ENCODE assay signal across 19 cellular contexts in the genomic region with DNA sequence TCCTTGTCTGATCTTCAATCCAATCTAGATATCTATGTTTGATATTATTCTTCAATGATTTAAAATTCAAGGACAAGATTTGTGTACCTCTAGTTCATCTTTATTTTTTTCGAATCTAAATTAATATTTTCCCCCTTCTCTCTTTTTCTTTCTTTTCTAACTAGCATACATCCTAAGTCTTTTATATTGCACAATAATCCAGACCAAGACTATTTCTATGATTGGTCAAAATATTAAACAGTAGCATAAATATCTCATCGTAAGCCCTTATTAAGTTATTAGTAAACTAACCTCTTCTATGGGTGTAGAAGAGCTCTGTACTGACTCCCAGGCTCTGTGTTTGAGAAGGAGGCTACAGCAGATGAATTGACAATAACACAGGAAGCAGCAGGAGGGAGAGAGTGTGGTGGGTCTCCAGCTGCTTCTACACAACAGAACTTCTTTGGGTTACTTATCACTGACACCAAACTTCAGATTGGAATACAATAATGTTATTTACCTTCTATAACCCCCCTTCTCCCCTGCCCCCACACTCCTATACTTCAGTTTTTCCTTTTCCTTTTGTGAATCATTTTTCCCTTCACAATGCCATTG. TPM values are rescaled to one million over a fixed set of nuclear protein-coding genes. Genes with fewer than 3 reads are reported as not detected.
DNase-seq lines count a peak whose midpoint lies in the region; ATAC-seq and TF ChIP-seq lines count a peak whose summit lies in the region.
"Had no signal": no experiment of that assay in that cellular context is flagged by ENCODE, and none has a peak within 500 bp of the region (broad histone marks: within the 10 kb centered on the region; RNA-seq: fewer than 3 reads in every experiment).

No MANE protein-coding gene starts in this region.

- WGBS in endodermal cell (ENCODE audit: insufficient coverage in 1 of 2, insufficient read length in 1 of 2), 2 experiments = 95% methylated on average over 1 of the region's 2 CpGs; no CpG with 5 or more reads in 1 of the 2 experiments

- H3K27ac Mint-ChIP-seq in WTC11 (no peak overlapping the region), endodermal cell (peak overlapping the region; percentile 27), HFFc6 (no peak overlapping the region)
- H3K27ac Mint-ChIP-seq: CD4-positive, alpha-beta memory T cell had no signal

- no TSS peak for BruUV-seq in A673 (replicated peaks; lab: Mats Ljungman, UMichigan)

- no peak overlapping the region for H3K9ac ChIP-seq in endodermal cell (ENCODE audit: extremely low read depth, low read length, poor library complexity, severe bottlenecking)

- H3K9me3 Mint-ChIP-seq in WTC11 (0 out of 2 replicates have a peak, but pooled peaks cover 3% of the 10 kb centered on the region), endodermal cell (peaks cover 2% of the 10 kb centered on the region), HFFc6 (no peaks in the 10 kb centered on the region)

- intact Hi-C loops in A673 (cut with micrococcal nuclease; ENCODE audit: unreplicated experiment) = loop anchor here (10.0 kb wide), 2 partner anchors 397 to 617 kb away; partner anchors contain the start of gene C7
- intact Hi-C loops in ascending aorta (cut with DNase I) = no loop called here

- no peaks in the 10 kb centered on the region for H3K27me3 ChIP-seq in A673 (replicated peaks; ENCODE audit: insufficient read depth, low read depth, low read length, poor library complexity)
- no peaks in the 10 kb centered on the region for H3K27me3 ChIP-seq in H7 (ENCODE audit: control insufficient read depth, insufficient read depth, low read length)
- H3K27me3 ChIP-seq in endodermal cell (ENCODE audit: control insufficient read depth, insufficient read depth, low read length, poor library complexity, severe bottlenecking) = no peaks in the 10 kb centered on the region
- no peaks in the 10 kb centered on the region for H3K27me3 ChIP-seq in ascending aorta

- H3K36me3 Mint-ChIP-seq in WTC11 (no peaks in the 10 kb centered on the region), endodermal cell (ENCODE audit: low read depth) (no peaks in the 10 kb centered on the region), HFFc6 (ENCODE audit: low read depth) (no peaks in the 10 kb centered on the region)
- H3K36me3 Mint-ChIP-seq: CD4-positive, alpha-beta memory T cell had no signal

- DNase-seq in A673 (ENCODE audit: low spot score) = peak; percentile 18
- peak; percentile 4 for DNase-seq in H7
- DNase-seq in WTC11 (ENCODE audit: low spot score) = no peak
- peak; percentile 64 for DNase-seq in endodermal cell
- DNase-seq in ascending aorta (ENCODE audit: low spot score in 2 of 2) = no peak
- DNase-seq in NCI-H1092 treated with DMSO at 0.1 percent for 48 hours (lab: John Stamatoyannopoulos, UW) = no peak
- DNase-seq in HFFc6 = no peak
- DNase-seq: 8988T; C1 segment of cervical spinal cord; Calu3; CD4-positive, alpha-beta memory T cell; COR-L47; DMS53; DMS79 treated with DMSO at 0.1 percent for 48 hours; GF-D8; GOT3; HCEC 1CT had no signal

- H3K4me1 ChIP-seq in A673 (ENCODE audit: insufficient read depth, low read length, poor library complexity, severe bottlenecking) (no peaks in the 10 kb centered on the region), endodermal cell (ENCODE audit: control insufficient read depth, insufficient read depth, low read length) (peaks cover 13% of the 10 kb centered on the region), ascending aorta (no peaks in the 10 kb centered on the region)
- H3K4me1 ChIP-seq: A549 had no signal

- CTCF ChIA-PET in A673 (lab: Charles Lee) = no interaction called here
- CTCF ChIA-PET in WTC11 (lab: Charles Lee) = interaction anchor here (2.7 to 2.8 kb wide), 2 partner anchors 252 to 618 kb away, joined by 14 to 20 read pairs; no protein-coding TSS in a partner anchor

- peaks cover 7% of the 10 kb centered on the region for H3K4me1 Mint-ChIP-seq in WTC11
- H3K4me1 Mint-ChIP-seq in endodermal cell = peaks cover 50% of the 10 kb centered on the region
- H3K4me1 Mint-ChIP-seq in HFFc6 (ENCODE audit: low read depth) = peaks cover 43% of the 10 kb centered on the region
- H3K4me1 Mint-ChIP-seq: CD4-positive, alpha-beta memory T cell had no signal

- H3K27ac ChIP-seq in A673 (ENCODE audit: low read depth, low read length, poor library complexity, severe bottlenecking) (no peak overlapping the region), endodermal cell (ENCODE audit: low read depth, low read length) (no peak overlapping the region), ascending aorta (no peak overlapping the region)
- H3K27ac ChIP-seq: A549 had no signal

- H3K36me3 ChIP-seq in A673 (ENCODE audit: insufficient read depth, low read length, poor library complexity, severe bottlenecking) (no peaks in the 10 kb centered on the region), H7 (replicated peaks; ENCODE audit: control insufficient read depth, insufficient read depth, low read length) (no peaks in the 10 kb centered on the region), endodermal cell (ENCODE audit: control insufficient read depth, insufficient read depth, low read length) (no peaks in the 10 kb centered on the region), ascending aorta (no peaks in the 10 kb centered on the region)

- TF ChIP-seq CTCF in A673 (conservative IDR thresholded peaks at IDR 0.05; ENCODE audit: low read depth, low read length) = no peak
- no peak for TF ChIP-seq CTCF in WTC11 (IDR thresholded peaks at IDR 0.05)
- no peak for TF ChIP-seq CTCF in endodermal cell (conservative IDR thresholded peaks at IDR 0.05)
- no peak for TF ChIP-seq CTCF in ascending aorta (IDR thresholded peaks at IDR 0.05)
- no peak for TF ChIP-seq CTCF in HFFc6 (IDR thresholded peaks at IDR 0.05)

- POLR2A ChIA-PET in A673 (lab: Charles Lee; ENCODE audit: low non-redundant PET) = no interaction called here
- POLR2A ChIA-PET in WTC11 (lab: Charles Lee) = no interaction called here

- no peaks in the 10 kb centered on the region for H3K27me3 Mint-ChIP-seq in WTC11 (ENCODE audit: low read depth)
- no peaks in the 10 kb centered on the region for H3K27me3 Mint-ChIP-seq in endodermal cell (ENCODE audit: insufficient read depth)
- H3K27me3 Mint-ChIP-seq in HFFc6 (ENCODE audit: insufficient read depth) = no peaks in the 10 kb centered on the region

- no peak overlapping the region for H3K4me3 ChIP-seq in A673 (ENCODE audit: low read depth, low read length, poor library complexity, severe bottlenecking)
- no peak overlapping the region for H3K4me3 ChIP-seq in H7 (ENCODE audit: insufficient read depth, low read depth, low read length)
- peak overlapping the region; percentile 39 for H3K4me3 ChIP-seq in endodermal cell (ENCODE audit: low read length)
- no peak overlapping the region for H3K4me3 ChIP-seq in ascending aorta
- H3K4me3 ChIP-seq: A549 had no signal

- H3K9me3 ChIP-seq in A673 (ENCODE audit: low read depth, low read length, poor library complexity, severe bottlenecking) (no peaks in the 10 kb centered on the region), endodermal cell (ENCODE audit: control insufficient read depth, low read length) (peaks cover 5% of the 10 kb centered on the region), ascending aorta (no peaks in the 10 kb centered on the region)
- H3K9me3 ChIP-seq: A549 had no signal

- ATAC-seq in WTC11 = 0 out of 2 replicates have a peak, but pooled peaks have one; percentile 41
- ATAC-seq: A549 had no signal

- H3K4me3 Mint-ChIP-seq in WTC11 (no peak overlapping the region), endodermal cell (peak overlapping the region; percentile 23), HFFc6 (no peak overlapping the region)
- H3K4me3 Mint-ChIP-seq: CD4-positive, alpha-beta memory T cell had no signal

TF ChIP-seq in WTC11, 78 proteins besides CTCF, POLR2A, EP300 and RAD21 (continues in another document):
- TF ChIP-seq PRRX2 (CRISPR knock-in tag; IDR thresholded peaks at IDR 0.05) = no peak
- TF ChIP-seq ZSCAN18 (CRISPR knock-in tag; IDR thresholded peaks at IDR 0.05) = no peak
- TF ChIP-seq FOXP4 (CRISPR knock-in tag; IDR thresholded peaks at IDR 0.05) = no peak

RNA-seq across cellular contexts. Expression of gene PLCXD3, which starts 11.9 kb away (rescaled TPM):
- total RNA-seq in A673 (2021) (1.3 and 1.7 TPM in 2 replicates), WTC11 (2021) (0.04 to 0.07 TPM (median 0.07 TPM) in 3 replicates), endodermal cell (10 to 100 TPM; 41.8 to 43.3 TPM), ascending aorta (7.2 TPM)
- 0.18 and 0.38 TPM in 2 replicates for total RNA-seq in H7 (2014; rRNA removed; shearing (Covaris generic))
- polyA plus RNA-seq in endodermal cell (2013, experiment 1 of 2) = 1.9 TPM
- 2.0 TPM for polyA plus RNA-seq in endodermal cell (2013, experiment 2 of 2)
- total RNA-seq in HFFc6 (2021; fragmentation: NEBNext Ultra II Directional; extraction: Animal tissue kit (Norgen Biotek cat#: 25700)) = under 1 TPM in 2 of 6 experiments, not detected in 4; 0.03 to 0.05 TPM
- total RNA-seq: Calu3; CD4-positive, alpha-beta memory T cell; G401 had no signal
- polyA plus RNA-seq: CD4-positive, alpha-beta memory T cell had no signal

Comparison
In these comparisons a context has a peak if more than half of its experiments do, and no peak if none do; other contexts are left out.
1. DNase-seq: peak in A673 (single experiment), H7 (single experiment) and endodermal cell (single experiment); none in WTC11 (single experiment), ascending aorta (0 of 2), NCI-H1092 treated with DMSO at 0.1 percent for 48 hours (single experiment) and HFFc6 (single experiment).